In genomic region chr16:51389881-51390280, GRCh38 we compare ENCODE assay signal across 15 cellular contexts.
DNase-seq lines count a peak whose midpoint lies in the region; ATAC-seq and TF ChIP-seq lines count a peak whose summit lies in the region.
"Had no signal": no experiment of that assay in that cellular context is flagged by ENCODE, and none has a peak within 500 bp of the region (broad histone marks: within the 10 kb centered on the region; RNA-seq: fewer than 3 reads in every experiment).

No MANE protein-coding gene starts in this region.

- H3K27ac ChIP-seq in H9 (ENCODE audit: insufficient read length, low read depth, low read length) (no peak overlapping the region), HUES48 (ENCODE audit: low read depth, low read length) (peak overlapping the region; percentile 97), mesendoderm (ENCODE audit: low read depth, low read length) (no peak overlapping the region), body of pancreas (no peak overlapping the region)
- H3K27ac ChIP-seq: BLaER1 treated with 17β-estradiol and CSF1 and Interleukin-3, amounts not matched to agents 10 nM and 100 nM; KMS-11 had no signal

- POLR2A ChIA-PET in WTC11 (lab: Charles Lee) = no interaction called here

- H3K18ac ChIP-seq in H9 (ENCODE audit: insufficient read length, low read depth, low read length) (no peak overlapping the region), mesendoderm (ENCODE audit: low read length) (no peak overlapping the region)

- H3K27me3 ChIP-seq in H9 (ENCODE audit: insufficient read depth, low read length) = no peaks in the 10 kb centered on the region
- H3K27me3 ChIP-seq in HUES48 (ENCODE audit: control insufficient read depth, insufficient read depth, low read length) = no peaks in the 10 kb centered on the region
- no peaks in the 10 kb centered on the region for H3K27me3 ChIP-seq in mesendoderm (ENCODE audit: insufficient read depth, low read length, poor library complexity)
- no peaks in the 10 kb centered on the region for H3K27me3 ChIP-seq in body of pancreas
- H3K27me3 ChIP-seq: BLaER1 treated with 17β-estradiol and CSF1 and Interleukin-3, amounts not matched to agents 10 nM and 100 nM had no signal

- H3K79me1 ChIP-seq in H9 (ENCODE audit: insufficient read depth, low read depth, low read length, poor library complexity, severe bottlenecking) (no peaks in the 10 kb centered on the region), mesendoderm (ENCODE audit: low read length) (no peaks in the 10 kb centered on the region)

- H2BK5ac ChIP-seq in H9 (ENCODE audit: insufficient read length, low read length) = no peak overlapping the region
- H2BK5ac ChIP-seq in mesendoderm (ENCODE audit: low read length) = no peak overlapping the region

- H3K4me3 Mint-ChIP-seq in H9 (no peak overlapping the region), WTC11 (no peak overlapping the region)
- H3K4me3 Mint-ChIP-seq: B cell; CD8-positive, alpha-beta T cell had no signal

- peaks cover 1% of the 10 kb centered on the region; the same call in 1 of the 2 replicates for H3K27me3 Mint-ChIP-seq in H9 (ENCODE audit: low read depth)
- H3K27me3 Mint-ChIP-seq in WTC11 (ENCODE audit: low read depth) = no peaks in the 10 kb centered on the region
- H3K27me3 Mint-ChIP-seq: B cell had no signal

- H3K36me3 ChIP-seq in HUES48 (ENCODE audit: control insufficient read depth, insufficient read depth, low read length) (no peaks in the 10 kb centered on the region), mesendoderm (ENCODE audit: control insufficient read depth, insufficient read depth, low read length) (no peaks in the 10 kb centered on the region), body of pancreas (replicated peaks in 1 of 2; ENCODE audit: insufficient read depth in 1 of 2, low read depth in 2 of 2) (no peaks in the 10 kb centered on the region)
- H3K36me3 ChIP-seq: BLaER1 treated with 17β-estradiol and CSF1 and Interleukin-3, amounts not matched to agents 10 nM and 100 nM had no signal

- H4K91ac ChIP-seq in H9 (ENCODE audit: insufficient read length, low read depth, low read length) = no peak overlapping the region

- peak overlapping the region; percentile 78 to 98 (median 92); a peak in 5 of 7 replicates for H3K27ac Mint-ChIP-seq in H9
- peak overlapping the region; percentile 83 for H3K27ac Mint-ChIP-seq in WTC11
- H3K27ac Mint-ChIP-seq: B cell; CD8-positive, alpha-beta T cell had no signal

- H3K4me2 ChIP-seq in H9 (ENCODE audit: insufficient read depth, insufficient read length, low read length) (no peak overlapping the region), mesendoderm (ENCODE audit: low read length) (no peak overlapping the region)
- H3K4me2 ChIP-seq: BLaER1 treated with 17β-estradiol and CSF1 and Interleukin-3, amounts not matched to agents 10 nM and 100 nM; KMS-11 had no signal

- no peak overlapping the region for H3T11ph ChIP-seq in H9 (ENCODE audit: low read length)

- H3K36me3 Mint-ChIP-seq in H9 (ENCODE audit: insufficient read depth in 1 of 3, low read depth in 3 of 3) = peaks cover 8 to 21% (median 9%) of the 10 kb centered on the region in 3 experiments; a peak in 6 of 7 replicates
- H3K36me3 Mint-ChIP-seq in WTC11 = peaks cover 13% of the 10 kb centered on the region
- H3K36me3 Mint-ChIP-seq: CD8-positive, alpha-beta T cell had no signal

- WGBS in H9 (ENCODE audit: extremely low coverage, insufficient read length, low lambda C conversion rate) = no CpG with 5 or more reads among the region's 1 CpG
- no CpG with 5 or more reads among the region's 1 CpG for WGBS in mesendoderm (ENCODE audit: extremely low coverage, insufficient coverage, low lambda C conversion rate)
- WGBS in body of pancreas, 2 donors = 52 to 75% methylated on average over 1 of the region's 1 CpG

- peaks cover 6 to 17% of the 10 kb centered on the region in 2 experiments for H3K9me3 Mint-ChIP-seq in H9
- peaks cover 12% of the 10 kb centered on the region for H3K9me3 Mint-ChIP-seq in WTC11

- TF ChIP-seq CTCF in H9 (conservative IDR thresholded peaks at IDR 0.05) (no peak), WTC11 (IDR thresholded peaks at IDR 0.05) (no peak), body of pancreas (IDR thresholded peaks at IDR 0.05) (no peak)

- H3K14ac ChIP-seq in H9 (ENCODE audit: insufficient read depth, low read length) = no peak overlapping the region

- ATAC-seq in WTC11 = no peak
- ATAC-seq in esophagus mucosa = no peak
- no peak for ATAC-seq in HG03196 (IDR thresholded peaks at IDR 0.05; ENCODE audit: unreplicated experiment)
- no peak for ATAC-seq in body of pancreas
- ATAC-seq: CD8-positive, alpha-beta T cell; GM12878 had no signal

- no peak overlapping the region for H2BK12ac ChIP-seq in H9 (ENCODE audit: insufficient read length, low read depth, low read length)

- no peaks in the 10 kb centered on the region for H3K23me2 ChIP-seq in H9 (ENCODE audit: insufficient read length, low read depth, low read length, poor library complexity, severe bottlenecking)

- H3K56ac ChIP-seq in H9 (ENCODE audit: insufficient read length, low read depth, low read length) = no peak overlapping the region
- no peak overlapping the region for H3K56ac ChIP-seq in mesendoderm (ENCODE audit: low read length)

- H3K9ac ChIP-seq in H9 (ENCODE audit: extremely low read depth, insufficient read length, low read length) = no peak overlapping the region
- no peak overlapping the region for H3K9ac ChIP-seq in HUES48 (ENCODE audit: low read depth, low read length)
- no peak overlapping the region for H3K9ac ChIP-seq in mesendoderm (ENCODE audit: low read length)
- H3K9ac ChIP-seq: BLaER1 treated with 17β-estradiol and CSF1 and Interleukin-3, amounts not matched to agents 10 nM and 100 nM; KMS-11 had no signal

- H4K5ac ChIP-seq in H9 (ENCODE audit: insufficient read length, low read depth, low read length) = no peak overlapping the region
- no peak overlapping the region for H4K5ac ChIP-seq in mesendoderm (ENCODE audit: low read length)

- no peak for DNase-seq in H9
- no peak for DNase-seq in WTC11 (ENCODE audit: low spot score)
- no peak for DNase-seq in mesendoderm
- no peak for DNase-seq in body of pancreas
- DNase-seq: Calu3; CD8-positive, alpha-beta T cell; DND-41; EL had no signal

- intact Hi-C loops in body of pancreas (cut with DNase I) = loop anchor here (10.0 kb wide), 1 partner anchor 235 kb away; the partner anchor contains the start of gene SALL1

- no peak overlapping the region for H2AK5ac ChIP-seq in H9 (ENCODE audit: insufficient read length, low read length)
- H2AK5ac ChIP-seq in mesendoderm (ENCODE audit: low read length) = peak overlapping the region; percentile 16

- H3K4ac ChIP-seq in H9 (ENCODE audit: low read depth, low read length) = no peak overlapping the region
- H3K4ac ChIP-seq in mesendoderm (ENCODE audit: low read depth, low read length) = no peak overlapping the region

- peaks cover 67 to 69% of the 10 kb centered on the region in 2 experiments for H3K4me1 Mint-ChIP-seq in H9
- peaks cover 69% of the 10 kb centered on the region for H3K4me1 Mint-ChIP-seq in WTC11
- H3K4me1 Mint-ChIP-seq: B cell had no signal

- H4K8ac ChIP-seq in H9 (replicated peaks; ENCODE audit: insufficient read length, low read depth, low read length) (no peak overlapping the region), mesendoderm (ENCODE audit: low read depth, low read length) (no peak overlapping the region)

- TF ChIP-seq POLR2A in body of pancreas (IDR thresholded peaks at IDR 0.05) = no peak

- no peak overlapping the region for H2AFZ ChIP-seq in H9 (ENCODE audit: low read length)

- H3K79me2 ChIP-seq in H9 (ENCODE audit: insufficient read depth, low read length) (no peaks in the 10 kb centered on the region), mesendoderm (ENCODE audit: control insufficient read depth, insufficient read depth, low read length) (no peaks in the 10 kb centered on the region)

- H3K23ac ChIP-seq in H9 (ENCODE audit: insufficient read length, low read depth, low read length) (no peak overlapping the region), mesendoderm (ENCODE audit: low read length) (no peak overlapping the region)

- peaks cover 11% of the 10 kb centered on the region; the same call in 1 of the 2 replicates for H3K4me1 ChIP-seq in H9 (ENCODE audit: insufficient read depth, low read length)
- peaks cover 48% of the 10 kb centered on the region for H3K4me1 ChIP-seq in HUES48 (ENCODE audit: control insufficient read depth, insufficient read depth, low read length)
- peaks cover 9% of the 10 kb centered on the region for H3K4me1 ChIP-seq in mesendoderm (ENCODE audit: control insufficient read depth, low read depth, low read length)
- H3K4me1 ChIP-seq in body of pancreas = no peaks in the 10 kb centered on the region

- H3K4me3 ChIP-seq in HUES48 (ENCODE audit: low read depth, low read length) (no peak overlapping the region), mesendoderm (ENCODE audit: low read length) (no peak overlapping the region), body of pancreas (no peak overlapping the region)
- H3K4me3 ChIP-seq: BLaER1 treated with 17β-estradiol and CSF1 and Interleukin-3, amounts not matched to agents 10 nM and 100 nM; GM12878 had no signal

- no peaks in the 10 kb centered on the region for H4K20me1 ChIP-seq in H9 (ENCODE audit: control insufficient read depth, insufficient read depth, insufficient read length)
- H4K20me1 ChIP-seq: BLaER1 treated with 17β-estradiol and CSF1 and Interleukin-3, amounts not matched to agents 10 nM and 100 nM had no signal

- H2BK120ac ChIP-seq in H9 (ENCODE audit: low read depth, low read length, poor library complexity, severe bottlenecking) (no peak overlapping the region), mesendoderm (ENCODE audit: low read depth, low read length) (peak overlapping the region; percentile 90)

- H2BK15ac ChIP-seq in H9 (ENCODE audit: low read depth, low read length) = no peak overlapping the region
- no peak overlapping the region for H2BK15ac ChIP-seq in mesendoderm (replicated peaks; ENCODE audit: low read depth)

- H3K9me3 ChIP-seq in H9 (ENCODE audit: control insufficient read depth, low read depth, low read length) = no peaks in the 10 kb centered on the region
- H3K9me3 ChIP-seq in HUES48 (ENCODE audit: control insufficient read depth, insufficient read depth, low read length) = 0 out of 2 replicates have a peak, but pooled peaks cover 6% of the 10 kb centered on the region
- H3K9me3 ChIP-seq in body of pancreas = no peaks in the 10 kb centered on the region

- CTCF ChIA-PET in WTC11 (lab: Charles Lee) = interaction anchor here (1.6 kb wide), 1 partner anchor 208 kb away, joined by 5 read pairs; no protein-coding TSS in a partner anchor

- H2BK20ac ChIP-seq in H9 (ENCODE audit: low read depth, low read length, poor library complexity, severe bottlenecking) = no peak overlapping the region
